ENCODE assay signal across 25 cellular contexts in genomic region chr14:81252278-81252677, GRCh38. TPM values are rescaled to one million over a fixed set of nuclear protein-coding genes. Genes with fewer than 3 reads are reported as not detected.
DNase-seq lines count a peak whose midpoint lies in the region; ATAC-seq and TF ChIP-seq lines count a peak whose summit lies in the region.
"Had no signal": no experiment of that assay in that cellular context is flagged by ENCODE, and none has a peak within 500 bp of the region (broad histone marks: within the 10 kb centered on the region; RNA-seq: fewer than 3 reads in every experiment).

No MANE protein-coding gene starts in this region.

- DNase-seq in NCI-H2171 treated with DMSO at 0.1 percent for 48 hours (lab: John Stamatoyannopoulos, UW) (peak; percentile 27), NCI-H2171 (lab: John Stamatoyannopoulos, UW) (no peak), SW480 (ENCODE audit: low spot score) (peak; percentile 18), mesendoderm (peak; percentile 40), HFFc6 (no peak)
- DNase-seq in activated CD4-positive, CD25-positive, alpha-beta regulatory T cell treated with anti-CD3 and anti-CD28 coated beads, Interleukin-2, amount 50 U/mL, for 72 hours: no peak
- DNase-seq: activated CD4-positive, alpha-beta memory T cell treated with anti-CD3 and anti-CD28 coated beads for 36 hours; caudate nucleus; GOT3; kidney; lower lobe of right lung; NCI-H2029 treated with DMSO at 0.1 percent for 48 hours; NCI-H524 treated with DMSO at 0.1 percent for 48 hours; posterior cingulate gyrus; RPMI8226; stimulated activated CD4-positive, alpha-beta T cell treated with anti-CD3 and anti-CD28 coated beads, Interleukin-4, amount 100 ng/mL, for 4 hours; stimulated activated naive CD4-positive, alpha-beta T cell; testis had no signal

- H3K36me3 ChIP-seq in KOPT-K1 (ENCODE audit: insufficient read depth, low read length): no peaks in the 10 kb centered on the region
- H3K36me3 ChIP-seq in mesendoderm (ENCODE audit: control insufficient read depth, insufficient read depth, low read length): no peaks in the 10 kb centered on the region
- H3K36me3 ChIP-seq: lower lobe of right lung, vagina had no signal

- no peak overlapping the region for H4K5ac ChIP-seq in mesendoderm (ENCODE audit: low read length)

- no peaks in the 10 kb centered on the region for H3K4me1 Mint-ChIP-seq in HFFc6 (ENCODE audit: low read depth)

- H3K9ac ChIP-seq in mesendoderm (ENCODE audit: low read length): no peak overlapping the region

- no peaks in the 10 kb centered on the region for H3K9me3 Mint-ChIP-seq in HFFc6
- H3K9me3 Mint-ChIP-seq: activated CD4-positive, alpha-beta memory T cell treated with anti-CD3 and anti-CD28 coated beads for 36 hours; activated T-helper 2 cell treated with anti-CD3 and anti-CD28 coated beads, Interferon-gamma antibody, Interleukin-2, Interleukin-4, amounts not matched to agents 10 μg/mL and 5 μg/mL and 100 μg/mL, durations not matched to agents 14 hours and 24 hours and 36 hours had no signal

- no peaks in the 10 kb centered on the region for H3K4me1 ChIP-seq in mesendoderm (ENCODE audit: control insufficient read depth, low read depth, low read length)
- H3K4me1 ChIP-seq: lower lobe of right lung, testis, vagina had no signal

- H3K23ac ChIP-seq in mesendoderm (ENCODE audit: low read length): no peak overlapping the region

- H3K27ac ChIP-seq in KOPT-K1 (ENCODE audit: low read depth, low read length, poor library complexity, severe bottlenecking): peak overlapping the region; percentile 22
- no peak overlapping the region for H3K27ac ChIP-seq in mesendoderm (ENCODE audit: low read depth, low read length)
- H3K27ac ChIP-seq: lower lobe of right lung, testis, vagina had no signal

- no peaks in the 10 kb centered on the region for H3K9me3 ChIP-seq in KOPT-K1 (ENCODE audit: insufficient read depth, low read length, poor library complexity, severe bottlenecking)
- H3K9me3 ChIP-seq: lower lobe of right lung, testis, vagina had no signal

- H3K27me3 Mint-ChIP-seq in HFFc6 (ENCODE audit: insufficient read depth): peaks cover 3% of the 10 kb centered on the region; the same call in 1 of the 2 replicates

- no peaks in the 10 kb centered on the region for H3K79me2 ChIP-seq in mesendoderm (ENCODE audit: control insufficient read depth, insufficient read depth, low read length)

- no peak for ATAC-seq in HG02852 (IDR thresholded peaks at IDR 0.05; ENCODE audit: unreplicated experiment)
- ATAC-seq: lower lobe of right lung, sciatic nerve had no signal

- no peaks in the 10 kb centered on the region for H3K79me1 ChIP-seq in mesendoderm (ENCODE audit: low read length)

- H3K4me2 ChIP-seq in mesendoderm (ENCODE audit: low read length): no peak overlapping the region

- H3K4me3 ChIP-seq in mesendoderm (ENCODE audit: low read length): no peak overlapping the region
- H3K4me3 ChIP-seq: lower lobe of right lung, testis, vagina had no signal

- no peak overlapping the region for H3K27ac Mint-ChIP-seq in HFFc6
- H3K27ac Mint-ChIP-seq: activated CD4-positive, alpha-beta memory T cell treated with anti-CD3 and anti-CD28 coated beads for 36 hours; activated naive CD8-positive, alpha-beta T cell; activated T-helper 2 cell treated with anti-CD3 and anti-CD28 coated beads, Interferon-gamma antibody, Interleukin-2, Interleukin-4, amounts not matched to agents 10 μg/mL and 5 μg/mL and 100 μg/mL, durations not matched to agents 14 hours and 24 hours and 36 hours; CD14-positive monocyte had no signal

- no peak overlapping the region for H2BK15ac ChIP-seq in mesendoderm (replicated peaks; ENCODE audit: low read depth)

- H2AK5ac ChIP-seq in mesendoderm (ENCODE audit: low read length): no peak overlapping the region

- H2BK120ac ChIP-seq in mesendoderm (ENCODE audit: low read depth, low read length): no peak overlapping the region

- no CpG with 5 or more reads among the region's 1 CpG for WGBS in mesendoderm (ENCODE audit: extremely low coverage, insufficient coverage, low lambda C conversion rate)

- no peak overlapping the region for H3K56ac ChIP-seq in mesendoderm (ENCODE audit: low read length)

- H3K36me3 Mint-ChIP-seq in HFFc6 (ENCODE audit: low read depth): no peaks in the 10 kb centered on the region
- H3K36me3 Mint-ChIP-seq: activated CD4-positive, alpha-beta memory T cell treated with anti-CD3 and anti-CD28 coated beads for 36 hours; activated naive CD8-positive, alpha-beta T cell; CD14-positive monocyte had no signal

- H3K4ac ChIP-seq in mesendoderm (ENCODE audit: low read depth, low read length): no peak overlapping the region

- no peak overlapping the region for H4K8ac ChIP-seq in mesendoderm (ENCODE audit: low read depth, low read length)

- H3K27me3 ChIP-seq in mesendoderm (ENCODE audit: insufficient read depth, low read length, poor library complexity): no peaks in the 10 kb centered on the region
- H3K27me3 ChIP-seq: testis, vagina had no signal

- no peak; the same call in 1 of the 2 replicates for TF ChIP-seq CTCF in HFFc6 (IDR thresholded peaks at IDR 0.05)

- H2BK5ac ChIP-seq in mesendoderm (ENCODE audit: low read length): no peak overlapping the region

- no peak overlapping the region for H3K18ac ChIP-seq in mesendoderm (ENCODE audit: low read length)

- no peak overlapping the region for H3K4me3 Mint-ChIP-seq in HFFc6
- H3K4me3 Mint-ChIP-seq: activated CD4-positive, alpha-beta memory T cell treated with anti-CD3 and anti-CD28 coated beads for 36 hours; activated naive CD8-positive, alpha-beta T cell; CD14-positive monocyte had no signal

RNA-seq across cellular contexts. Expression of gene GTF2A1, which starts 31.5 kb away (rescaled TPM):
- 30.2 TPM for polyA plus RNA-seq in mesendoderm (2013, experiment 1 of 2)
- polyA plus RNA-seq in mesendoderm (2013, experiment 2 of 2): 30.9 TPM
- total RNA-seq in HFFc6 (2021; fragmentation: NEBNext Ultra II Directional; extraction: Animal tissue kit (Norgen Biotek cat#: 25700)): 10 to 100 TPM; 37.6 to 47.6 (median 40.3) TPM

Comparison
In these comparisons a context has a peak if more than half of its experiments do, and no peak if none do; other contexts are left out.
1. DNase-seq: peak in NCI-H2171 treated with DMSO at 0.1 percent for 48 hours (single experiment), SW480 (single experiment) and mesendoderm (single experiment); none in NCI-H2171 (single experiment), HFFc6 (single experiment) and activated CD4-positive, CD25-positive, alpha-beta regulatory T cell treated with anti-CD3 and anti-CD28 coated beads, Interleukin-2, amount 50 U/mL, for 72 hours (single experiment).